ENCODE assay signal across 14 cellular contexts in genomic region chr4:76233967-76234678, GRCh38. TPM values are rescaled to one million over a fixed set of nuclear protein-coding genes. Genes with fewer than 3 reads are reported as not detected.
DNase-seq lines count a peak whose midpoint lies in the region; ATAC-seq, FAIRE-seq and TF ChIP-seq lines count a peak whose summit lies in the region.
"Had no signal": no experiment of that assay in that cellular context is flagged by ENCODE, and none has a peak within 500 bp of the region (broad histone marks: within the 10 kb centered on the region; RNA-seq: fewer than 3 reads in every experiment).

No MANE protein-coding gene starts in this region.

- no peak overlapping the region for H2AK5ac ChIP-seq in mesenchymal stem cell (ENCODE audit: low read length, severe bottlenecking)

- peak overlapping the region; percentile 4; the same call in 1 of the 2 replicates for H3K4me3 ChIP-seq in Caco-2 (ENCODE audit: low read depth, low read length)
- H3K4me3 ChIP-seq in mesenchymal stem cell (ENCODE audit: insufficient read depth in 1 of 2, low read depth in 1 of 2, low read length in 2 of 2): no peak overlapping the region
- no peak overlapping the region for H3K4me3 ChIP-seq in small intestine (ENCODE audit: low read depth in 1 of 2, low read length in 2 of 2)

- H3K4me2 ChIP-seq in mesenchymal stem cell (ENCODE audit: low read length, poor library complexity, severe bottlenecking): no peak overlapping the region

- H3K18ac ChIP-seq in mesenchymal stem cell (ENCODE audit: low read depth in 1 of 2, low read length in 2 of 2): peak overlapping the region; percentile 26 to 43

- intact Hi-C loops in Caco-2 (cut with micrococcal nuclease; ENCODE audit: unreplicated experiment): no loop called here

- CTCF ChIA-PET in Caco-2 (lab: Charles Lee): no interaction called here

- peak overlapping the region; percentile 52 for H3K4me3 Mint-ChIP-seq in Caco-2 (ENCODE audit: unreplicated experiment)
- H3K4me3 Mint-ChIP-seq in endothelial cell (ENCODE audit: unreplicated experiment): peak overlapping the region; percentile 87
- H3K4me3 Mint-ChIP-seq: B cell, HFFc6 had no signal

- no peak for ATAC-seq in HG02973 (IDR thresholded peaks at IDR 0.05; ENCODE audit: unreplicated experiment)

- peak overlapping the region; percentile 36 for H2AFZ ChIP-seq in mesenchymal stem cell (ENCODE audit: low read depth, low read length)

- peak overlapping the region; percentile 95 for H3K27ac Mint-ChIP-seq in Caco-2 (ENCODE audit: unreplicated experiment)
- H3K27ac Mint-ChIP-seq in endothelial cell (ENCODE audit: unreplicated experiment): peak overlapping the region; percentile 80
- H3K27ac Mint-ChIP-seq: B cell, HFFc6 had no signal

- H3K9me3 Mint-ChIP-seq in Caco-2 (ENCODE audit: unreplicated experiment) (peaks cover 32% of the 10 kb centered on the region), endothelial cell (ENCODE audit: unreplicated experiment) (no peaks in the 10 kb centered on the region)

- no peak overlapping the region for H3K9ac ChIP-seq in mesenchymal stem cell (ENCODE audit: low read length)

- TF ChIP-seq CTCF in Caco-2 (IDR thresholded peaks at IDR 0.05; ENCODE audit: insufficient read depth in 1 of 2, low read depth in 1 of 2, low read length in 1 of 2, severe bottlenecking in 1 of 2, unreplicated experiment in 1 of 2): no peak
- TF ChIP-seq CTCF in endothelial cell (IDR thresholded peaks at IDR 0.05; ENCODE audit: unreplicated experiment): no peak

- no peak overlapping the region for H2BK5ac ChIP-seq in mesenchymal stem cell (ENCODE audit: low read depth, low read length, poor library complexity, severe bottlenecking)

- peaks cover 34% of the 10 kb centered on the region for H3K36me3 Mint-ChIP-seq in Caco-2 (ENCODE audit: insufficient read depth, unreplicated experiment)
- peaks cover 10% of the 10 kb centered on the region for H3K36me3 Mint-ChIP-seq in endothelial cell (ENCODE audit: low read depth, unreplicated experiment)

- POLR2A ChIA-PET in Caco-2 (lab: Charles Lee): no interaction called here

- BruUV-seq in Caco-2 (replicated peaks; lab: Mats Ljungman, UMichigan): no TSS peak

- no peak for FAIRE-seq in small intestine (lab: Jason Lieb, UNC)

- peak overlapping the region; percentile 89 for H4K8ac ChIP-seq in mesenchymal stem cell (ENCODE audit: low read length)

- DNase-seq in Caco-2 (peak in 1 of 2 experiments; percentile 48), M059J (ENCODE audit: low read depth) (peak; percentile 47), endothelial cell (ENCODE audit: low spot score) (peak; percentile 30), mesenchymal stem cell (peak; percentile 22), small intestine (no peak), DMS79 treated with DMSO at 0.1 percent for 48 hours (lab: John Stamatoyannopoulos, UW) (no peak)
- DNase-seq in activated T-cell treated with anti-CD3 and anti-CD28 coated beads, Interleukin-2, amount 50 U/mL, for 1 hour: no peak
- DNase-seq: activated CD4-positive, alpha-beta T cell treated with anti-CD3 and anti-CD28 coated beads, Interleukin-2, amount 50 U/mL, for 1 hour; activated naive CD4-positive, alpha-beta T cell; cerebellar nuclear complex; foreskin melanocyte; HFFc6 had no signal

- no peaks in the 10 kb centered on the region for H3K27me3 ChIP-seq in Caco-2 (replicated peaks; ENCODE audit: control insufficient read depth, insufficient read depth, low read length)
- H3K27me3 ChIP-seq in mesenchymal stem cell (ENCODE audit: control insufficient read depth in 1 of 2, insufficient read depth in 1 of 2, low read length in 2 of 2): no peaks in the 10 kb centered on the region
- H3K27me3 ChIP-seq in small intestine (ENCODE audit: control insufficient read depth in 2 of 2, insufficient read depth in 2 of 2, low read length in 2 of 2): no peaks in the 10 kb centered on the region

- 38% methylated on average over 14 of the region's 14 CpGs for WGBS in mesenchymal stem cell
- 83 to 95% (median 85%) methylated on average over 14 of the region's 14 CpGs for WGBS in small intestine, 3 donors

- no peaks in the 10 kb centered on the region for H3K79me1 ChIP-seq in mesenchymal stem cell (replicated peaks; ENCODE audit: low read length, poor library complexity, severe bottlenecking)

- no peak overlapping the region for H2BK120ac ChIP-seq in mesenchymal stem cell (ENCODE audit: low read depth, low read length)

- H3K9me3 ChIP-seq in Caco-2: peaks cover 21% of the 10 kb centered on the region
- peaks cover 5% of the 10 kb centered on the region for H3K9me3 ChIP-seq in mesenchymal stem cell (ENCODE audit: control insufficient read depth, low read length)
- H3K9me3 ChIP-seq in small intestine (ENCODE audit: control insufficient read depth, low read depth): no peaks in the 10 kb centered on the region

- H3K36me3 ChIP-seq in Caco-2 (ENCODE audit: control insufficient read depth, insufficient read depth, low read length) (no peaks in the 10 kb centered on the region), mesenchymal stem cell (ENCODE audit: control insufficient read depth in 1 of 2, insufficient read depth in 2 of 2, low read depth in 1 of 2, low read length in 2 of 2) (no peaks in the 10 kb centered on the region), small intestine (ENCODE audit: control insufficient read depth in 2 of 2, insufficient read depth in 2 of 2, low read length in 2 of 2) (no peaks in the 10 kb centered on the region)

- no peak overlapping the region for H2BK15ac ChIP-seq in mesenchymal stem cell (ENCODE audit: low read depth, poor library complexity, severe bottlenecking)

- H3K27ac ChIP-seq in mesenchymal stem cell (ENCODE audit: low read length, poor library complexity, severe bottlenecking): no peak overlapping the region
- H3K27ac ChIP-seq in small intestine (ENCODE audit: low read depth in 1 of 2, low read length in 1 of 2): no peak overlapping the region

- peaks cover 28% of the 10 kb centered on the region for H3K4me1 Mint-ChIP-seq in Caco-2 (ENCODE audit: low read depth, unreplicated experiment)
- peaks cover 9% of the 10 kb centered on the region for H3K4me1 Mint-ChIP-seq in endothelial cell (ENCODE audit: unreplicated experiment)
- H3K4me1 Mint-ChIP-seq: B cell had no signal

- H3K23ac ChIP-seq in mesenchymal stem cell (ENCODE audit: low read length in 2 of 2): no peak overlapping the region

- no peaks in the 10 kb centered on the region for H3K27me3 Mint-ChIP-seq in Caco-2 (ENCODE audit: insufficient read depth, unreplicated experiment)
- H3K27me3 Mint-ChIP-seq in endothelial cell (ENCODE audit: unreplicated experiment): no peaks in the 10 kb centered on the region

- peak overlapping the region in 1 of 2 experiments; percentile 51 for H3K4ac ChIP-seq in mesenchymal stem cell (ENCODE audit: low read depth in 1 of 2, low read length in 2 of 2)

- H3K14ac ChIP-seq in mesenchymal stem cell (ENCODE audit: low read length in 2 of 2): peak overlapping the region in 1 of 2 experiments; percentile 26

- H3K4me1 ChIP-seq in Caco-2 (peaks cover 64% of the 10 kb centered on the region), mesenchymal stem cell (ENCODE audit: control insufficient read depth, insufficient read depth, low read depth, low read length) (no peaks in the 10 kb centered on the region), small intestine (ENCODE audit: control insufficient read depth in 2 of 2, insufficient read depth in 1 of 2, low read depth in 1 of 2, low read length in 1 of 2) (no peaks in the 10 kb centered on the region)

- peak overlapping the region in 1 of 2 experiments; percentile 39 for H2BK12ac ChIP-seq in mesenchymal stem cell (ENCODE audit: low read length in 2 of 2)

- H4K91ac ChIP-seq in mesenchymal stem cell (ENCODE audit: low read length): peak overlapping the region; percentile 27

RNA-seq across cellular contexts. Expression of gene FAM47E, which starts 17.4 kb away (rescaled TPM):
- total RNA-seq in Caco-2 (2022) (6.3 and 6.6 TPM in 2 replicates), endothelial cell (ENCODE audit: unreplicated experiment) (1.1 TPM)
- total RNA-seq in M059J (2014; rRNA removed; shearing (Covaris generic)): not detected in 2 replicates
- polyA plus RNA-seq in mesenchymal stem cell (2013, experiment 1 of 2): 0.03 TPM
- 0.27 TPM for polyA plus RNA-seq in mesenchymal stem cell (2013, experiment 2 of 2)
- polyA plus RNA-seq in small intestine: 1 to 10 TPM; 1.8 to 7.6 (median 3.0) TPM

RNA-seq across cellular contexts. Expression of gene SCARB2, which starts 20.5 kb away (rescaled TPM):
- total RNA-seq in Caco-2 (2022) (148 and 150 TPM in 2 replicates), endothelial cell (ENCODE audit: unreplicated experiment) (181 TPM)
- total RNA-seq in M059J (2014; rRNA removed; shearing (Covaris generic)): 97.3 and 105 TPM in 2 replicates
- 254 TPM for polyA plus RNA-seq in mesenchymal stem cell (2013, experiment 1 of 2)
- 261 TPM for polyA plus RNA-seq in mesenchymal stem cell (2013, experiment 2 of 2)
- polyA plus RNA-seq in small intestine: 10 to 100 TPM; 27.7 to 61.0 (median 34.9) TPM

Comparison
In these comparisons a context has a peak if more than half of its experiments do, and no peak if none do; other contexts are left out.
1. DNase-seq: peak in M059J (single experiment), endothelial cell (single experiment) and mesenchymal stem cell (single experiment); none in activated T-cell treated with anti-CD3 and anti-CD28 coated beads, Interleukin-2, amount 50 U/mL, for 1 hour (single experiment), small intestine (single experiment) and DMS79 treated with DMSO at 0.1 percent for 48 hours (single experiment).